In the genomic region with DNA sequence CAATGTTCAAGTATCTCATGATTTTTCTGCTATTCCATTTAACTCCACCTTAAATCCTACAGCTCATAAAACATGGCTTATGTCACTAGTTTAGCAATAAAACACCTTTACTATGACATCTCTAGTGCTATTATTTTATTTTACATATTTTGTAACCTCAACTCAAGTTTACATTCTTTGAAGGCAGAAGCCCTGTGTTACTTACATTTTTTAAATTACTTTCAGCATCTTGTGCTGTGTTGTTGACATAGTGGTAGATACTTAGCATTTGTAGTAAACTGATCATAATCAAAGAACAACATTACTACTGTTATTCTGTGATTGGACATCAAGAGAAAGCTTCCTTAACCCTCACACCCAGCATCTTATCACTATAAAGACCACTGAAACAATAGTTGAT, we compare ENCODE assay signal across 11 cellular contexts.
"Had no signal": no experiment of that assay in that cellular context is flagged by ENCODE, and none has a peak within 500 bp of the region (broad histone marks: within the 10 kb centered on the region; RNA-seq: fewer than 3 reads in every experiment).

No MANE protein-coding gene starts in this region.

- ATAC-seq: GM23338, HCT116 had no signal

- FAIRE-seq: H1, H54 had no signal

- H3K27ac Mint-ChIP-seq: GM23338, HFFc6 had no signal

- H3K9me3 ChIP-seq: HAP-1 had no signal

- H3K4me3 Mint-ChIP-seq: GM23338, H9, HFFc6 had no signal

- H3K36me3 ChIP-seq: HAP-1 had no signal

- H3K27ac ChIP-seq: GM23248 had no signal

- H3K4me3 ChIP-seq: GM23248, GM23338, HAP-1 had no signal

- DNase-seq: GM23248, GOT3, H7, H9, HCEC 1CT, HFFc6 had no signal

- H2AFZ ChIP-seq: GM23248, GM23338 had no signal

- H3K9ac ChIP-seq: GM23248 had no signal
